ENCODE assay signal across 28 cellular contexts in genomic region chr1:220040028-220040596, GRCh38.
"Had no signal": no experiment of that assay in that cellular context is flagged by ENCODE, and none has a peak within 500 bp of the region (broad histone marks: within the 10 kb centered on the region; RNA-seq: fewer than 3 reads in every experiment).

No MANE protein-coding gene starts in this region.

- DNase-seq: activated CD8-positive, alpha-beta memory T cell treated with anti-CD3 and anti-CD28 coated beads, Interleukin-2, amount 50 U/mL, for 48 hours; activated naive CD4-positive, alpha-beta T cell; activated naive CD8-positive, alpha-beta T cell treated with anti-CD3 and anti-CD28 coated beads, Interleukin-2, amount 10 ng/mL, durations not matched to agents 7 days and 5 days; amniotic stem cell; brain microvascular endothelial cell; dorsolateral prefrontal cortex; effector memory CD4-positive, alpha-beta T cell; gastrocnemius medialis; glutamatergic neuron; left lung; mesendoderm; natural killer cell; occipital lobe; psoas muscle; stimulated activated CD4-positive, alpha-beta T cell treated with anti-CD3 and anti-CD28 coated beads, Interleukin-15, amount 100 ng/mL, for 24 hours; stimulated activated CD4-positive, alpha-beta T cell treated with anti-CD3 and anti-CD28 coated beads, Interleukin-2, amount 100 ng/mL, for 24 hours; substantia nigra; SW 1271; T1000; uterus had no signal

- H3K27ac ChIP-seq: brain microvascular endothelial cell, coronary artery, dorsolateral prefrontal cortex, gastrocnemius medialis, left lung, neural progenitor cell, parathyroid adenoma, psoas muscle, uterus had no signal

- H3K9me3 Mint-ChIP-seq: activated naive CD8-positive, alpha-beta T cell treated with anti-CD3 and anti-CD28 coated beads, Interleukin-2, amount 10 ng/mL, durations not matched to agents 7 days and 5 days; natural killer cell; neural progenitor cell; stimulated activated naive CD8-positive, alpha-beta T cell treated with anti-CD3 and anti-CD28 coated beads, Interleukin-15, Interleukin-2, amounts not matched to agents 100 ng/mL and 50 ng/mL, for 24 hours; T-helper 1 cell treated with Interleukin-12 subunit alpha and Interleukin-12 subunit beta and Interleukin-4 antibody, amounts not matched to agents 30 μg/mL and 1 μg/mL, for 36 hours; type B pancreatic cell; WTC11 had no signal

- H3K36me3 Mint-ChIP-seq: natural killer cell had no signal

- H3K4me3 ChIP-seq: coronary artery, dorsolateral prefrontal cortex, gastrocnemius medialis, left lung, lung, neural progenitor cell, psoas muscle, uterus had no signal

- H3K9me3 ChIP-seq: gastrocnemius medialis, left lung, psoas muscle, uterus had no signal

- H3K27me3 Mint-ChIP-seq: activated naive CD8-positive, alpha-beta T cell treated with anti-CD3 and anti-CD28 coated beads, Interleukin-2, amount 10 ng/mL, durations not matched to agents 7 days and 5 days; stimulated activated naive CD8-positive, alpha-beta T cell treated with anti-CD3 and anti-CD28 coated beads, Interleukin-15, Interleukin-2, amounts not matched to agents 100 ng/mL and 50 ng/mL, for 24 hours; type B pancreatic cell had no signal

- H3K36me3 ChIP-seq: neural progenitor cell, uterus had no signal

- H3K4me3 Mint-ChIP-seq: activated naive CD8-positive, alpha-beta T cell treated with anti-CD3 and anti-CD28 coated beads, Interleukin-2, amount 10 ng/mL, durations not matched to agents 7 days and 5 days; natural killer cell; neural progenitor cell; stimulated activated naive CD8-positive, alpha-beta T cell treated with anti-CD3 and anti-CD28 coated beads, Interleukin-15, Interleukin-2, amounts not matched to agents 100 ng/mL and 50 ng/mL, for 24 hours; T-helper 1 cell treated with Interleukin-12 subunit alpha and Interleukin-12 subunit beta and Interleukin-4 antibody, amounts not matched to agents 30 μg/mL and 1 μg/mL, for 36 hours; type B pancreatic cell; WTC11 had no signal

- H3K9ac ChIP-seq: neural progenitor cell, parathyroid adenoma had no signal

- H3K27ac Mint-ChIP-seq: activated naive CD8-positive, alpha-beta T cell treated with anti-CD3 and anti-CD28 coated beads, Interleukin-2, amount 10 ng/mL, durations not matched to agents 7 days and 5 days; natural killer cell; neural progenitor cell; T-helper 1 cell treated with Interleukin-12 subunit alpha and Interleukin-12 subunit beta and Interleukin-4 antibody, amounts not matched to agents 30 μg/mL and 1 μg/mL, for 36 hours; type B pancreatic cell; WTC11 had no signal

- ATAC-seq: gastrocnemius medialis, left lung, natural killer cell, psoas muscle, WTC11 had no signal
